In the genomic region with DNA sequence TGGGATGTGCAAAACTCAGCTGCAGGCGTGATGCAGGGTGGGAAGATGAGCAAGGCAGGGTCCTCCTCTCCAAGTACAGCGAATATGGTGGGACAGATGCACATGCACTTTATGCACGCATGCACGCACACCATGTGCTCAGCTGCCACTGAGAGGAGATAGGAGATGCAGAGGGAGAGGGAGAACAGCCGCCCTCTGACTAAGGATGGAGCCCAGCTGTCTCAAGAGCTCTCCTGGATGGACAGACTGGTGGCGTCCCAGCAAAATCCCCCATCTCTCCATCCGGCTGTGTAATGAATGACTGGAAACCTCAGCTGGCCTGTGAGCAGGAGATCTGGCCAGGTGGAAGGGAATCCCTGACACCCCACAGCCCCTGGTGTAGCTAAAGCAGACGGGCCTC, we compare ENCODE assay signal across 25 cellular contexts. TPM values are rescaled to one million over a fixed set of nuclear protein-coding genes. Genes with fewer than 3 reads are reported as not detected.
"Had no signal": no experiment of that assay in that cellular context is flagged by ENCODE, and none has a peak within 500 bp of the region (broad histone marks: within the 10 kb centered on the region; RNA-seq: fewer than 3 reads in every experiment).

No MANE protein-coding gene starts in this region.

- H3K9me3 ChIP-seq: body of pancreas, sigmoid colon, testis had no signal

- H3K27me3 Mint-ChIP-seq: activated CD4-positive, alpha-beta memory T cell treated with anti-CD3 and anti-CD28 coated beads, Interleukin-2, amount 10 ng/mL, durations not matched to agents 7 days and 5 days; activated naive CD4-positive, alpha-beta T cell treated with anti-CD3 and anti-CD28 coated beads, Interleukin-2, amount 50 U/mL, for 24 hours; natural killer cell treated with Interleukin-12 subunit alpha and Interleukin-12 subunit beta and Interleukin-15 and Interleukin-18, amount 100 ng/mL, for 72 hours; type B pancreatic cell had no signal

- H3K27me3 ChIP-seq: body of pancreas, cardiac muscle cell, gastroesophageal sphincter, heart left ventricle, sigmoid colon, testis had no signal

- H3K9me3 Mint-ChIP-seq: activated CD4-positive, alpha-beta memory T cell treated with anti-CD3 and anti-CD28 coated beads, Interleukin-2, amount 10 ng/mL, durations not matched to agents 7 days and 5 days; natural killer cell treated with Interleukin-12 subunit alpha and Interleukin-12 subunit beta and Interleukin-15 and Interleukin-18, amount 100 ng/mL, for 72 hours; T-helper 1 cell treated with Interleukin-12 subunit alpha and Interleukin-12 subunit beta and Interleukin-4 antibody, amounts not matched to agents 30 μg/mL and 1 μg/mL, for 36 hours; type B pancreatic cell had no signal

- DNase-seq: activated CD4-positive, alpha-beta memory T cell treated with anti-CD3 and anti-CD28 coated beads, Interleukin-2, amount 10 ng/mL, durations not matched to agents 7 days and 5 days; activated CD4-positive, alpha-beta T cell treated with anti-CD3 and anti-CD28 coated beads for 48 hours; activated gamma-delta T cell; anterior cingulate cortex; body of pancreas; heart left ventricle; left ventricle myocardium superior; mammary epithelial cell; midbrain; nucleus accumbens; sigmoid colon; spleen; stimulated activated CD4-positive, alpha-beta T cell treated with anti-CD3 and anti-CD28 coated beads, Interleukin-4, amount 100 ng/mL, for 1 hour; stimulated activated naive CD4-positive, alpha-beta T cell; T1000; testis had no signal

- H3K9ac ChIP-seq: parathyroid adenoma had no signal

- H3K36me3 Mint-ChIP-seq: activated naive CD4-positive, alpha-beta T cell treated with anti-CD3 and anti-CD28 coated beads, Interleukin-2, amount 50 U/mL, for 24 hours; natural killer cell treated with Interleukin-12 subunit alpha and Interleukin-12 subunit beta and Interleukin-15 and Interleukin-18, amount 100 ng/mL, for 72 hours; type B pancreatic cell had no signal

- H3K4me1 ChIP-seq: body of pancreas, parathyroid adenoma, spleen, testis had no signal

- H3K36me3 ChIP-seq: cardiac muscle cell, gastroesophageal sphincter, heart left ventricle, sigmoid colon, spleen had no signal

- H3K27ac Mint-ChIP-seq: activated CD4-positive, alpha-beta memory T cell treated with anti-CD3 and anti-CD28 coated beads, Interleukin-2, amount 10 ng/mL, durations not matched to agents 7 days and 5 days; activated naive CD4-positive, alpha-beta T cell treated with anti-CD3 and anti-CD28 coated beads, Interleukin-2, amount 50 U/mL, for 24 hours; natural killer cell treated with Interleukin-12 subunit alpha and Interleukin-12 subunit beta and Interleukin-15 and Interleukin-18, amount 100 ng/mL, for 72 hours; T-helper 1 cell treated with Interleukin-12 subunit alpha and Interleukin-12 subunit beta and Interleukin-4 antibody, amounts not matched to agents 30 μg/mL and 1 μg/mL, for 36 hours; type B pancreatic cell had no signal

- H3K4me3 ChIP-seq: body of pancreas, cardiac muscle cell, gastroesophageal sphincter, heart left ventricle, sigmoid colon, spleen, testis had no signal

- H3K4me1 Mint-ChIP-seq: activated CD4-positive, alpha-beta memory T cell treated with anti-CD3 and anti-CD28 coated beads, Interleukin-2, amount 10 ng/mL, durations not matched to agents 7 days and 5 days; activated naive CD4-positive, alpha-beta T cell treated with anti-CD3 and anti-CD28 coated beads, Interleukin-2, amount 50 U/mL, for 24 hours had no signal

- H3K4me3 Mint-ChIP-seq: activated CD4-positive, alpha-beta memory T cell treated with anti-CD3 and anti-CD28 coated beads, Interleukin-2, amount 10 ng/mL, durations not matched to agents 7 days and 5 days; activated naive CD4-positive, alpha-beta T cell treated with anti-CD3 and anti-CD28 coated beads, Interleukin-2, amount 50 U/mL, for 24 hours; natural killer cell treated with Interleukin-12 subunit alpha and Interleukin-12 subunit beta and Interleukin-15 and Interleukin-18, amount 100 ng/mL, for 72 hours; T-helper 1 cell treated with Interleukin-12 subunit alpha and Interleukin-12 subunit beta and Interleukin-4 antibody, amounts not matched to agents 30 μg/mL and 1 μg/mL, for 36 hours; type B pancreatic cell had no signal

- H2AFZ ChIP-seq: parathyroid adenoma had no signal

- H3K27ac ChIP-seq: body of pancreas, cardiac muscle cell, epithelial cell of prostate, heart left ventricle, parathyroid adenoma, sigmoid colon, spleen, testis had no signal

- H3K79me2 ChIP-seq: parathyroid adenoma had no signal

- ATAC-seq: gastroesophageal sphincter; heart left ventricle; left ventricle myocardium superior; natural killer cell treated with Interleukin-12 subunit alpha and Interleukin-12 subunit beta and Interleukin-15 and Interleukin-18, amount 100 ng/mL, for 72 hours had no signal

RNA-seq across cellular contexts. Expression of a gene that starts 24.3 kb away (rescaled TPM):
- total RNA-seq: activated CD4-positive, alpha-beta memory T cell treated with anti-CD3 and anti-CD28 coated beads, Interleukin-2, amount 10 ng/mL, durations not matched to agents 7 days and 5 days; body of pancreas; chondrocyte; left ventricle myocardium superior; natural killer cell treated with Interleukin-12 subunit alpha and Interleukin-12 subunit beta and Interleukin-15 and Interleukin-18, amount 100 ng/mL, for 72 hours; spleen had no signal

RNA-seq across cellular contexts. Expression of a gene that starts 27.1 kb away (rescaled TPM):
- total RNA-seq: activated CD4-positive, alpha-beta memory T cell treated with anti-CD3 and anti-CD28 coated beads, Interleukin-2, amount 10 ng/mL, durations not matched to agents 7 days and 5 days; natural killer cell treated with Interleukin-12 subunit alpha and Interleukin-12 subunit beta and Interleukin-15 and Interleukin-18, amount 100 ng/mL, for 72 hours had no signal
